ENCODE assay signal across 8 cellular contexts in the genomic region with DNA sequence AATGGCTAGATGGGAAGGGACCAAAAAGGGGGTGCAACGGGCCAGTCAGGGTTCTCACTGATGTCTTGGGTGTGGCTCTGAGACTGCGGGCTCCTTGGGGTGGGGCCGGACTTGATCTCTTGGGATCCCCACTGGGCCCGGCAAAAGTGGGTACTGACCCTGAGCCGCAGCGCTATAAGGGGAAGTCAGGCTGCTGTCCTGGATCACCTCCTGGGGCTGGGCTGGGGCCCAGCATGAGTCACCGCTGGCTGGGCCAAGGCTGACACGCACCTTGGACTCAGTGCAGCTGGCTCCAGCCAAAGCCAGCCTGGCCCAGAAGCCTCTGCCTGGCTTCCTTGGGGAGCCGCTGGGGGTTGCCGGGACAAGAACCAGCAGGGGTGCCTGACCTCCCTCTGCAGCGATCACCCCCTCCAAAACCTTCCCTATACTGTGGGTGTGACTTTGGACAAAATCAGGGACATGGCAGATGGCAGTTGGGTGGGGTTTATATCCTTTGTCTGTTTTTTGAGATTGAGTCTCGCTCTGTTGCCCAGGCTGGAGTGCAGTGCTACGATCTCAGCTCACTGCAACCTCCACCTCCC. TPM values are rescaled to one million over a fixed set of nuclear protein-coding genes. Genes with fewer than 3 reads are reported as not detected.
DNase-seq lines count a peak whose midpoint lies in the region; ATAC-seq, FAIRE-seq and TF ChIP-seq lines count a peak whose summit lies in the region.

No MANE protein-coding gene starts in this region.

- H3K27me3 Mint-ChIP-seq in neural crest cell (ENCODE audit: low read depth): peaks cover 6% of the 10 kb centered on the region

- H4K20me1 ChIP-seq in fibroblast of lung (ENCODE audit: control insufficient read depth, extremely low read depth, insufficient read depth, low read length): no peaks in the 10 kb centered on the region

- no peak overlapping the region for H3K27ac Mint-ChIP-seq in neural crest cell (ENCODE audit: unreplicated experiment)

- peaks cover 41% of the 10 kb centered on the region for H3K79me2 ChIP-seq in fibroblast of lung (ENCODE audit: control insufficient read depth, insufficient read depth, low read length)

- no peak for ATAC-seq in GM19023 (IDR thresholded peaks at IDR 0.05; ENCODE audit: unreplicated experiment)
- no peak for ATAC-seq in HG03460 (IDR thresholded peaks at IDR 0.05; ENCODE audit: unreplicated experiment)

- peaks cover 8% of the 10 kb centered on the region for H3K36me3 Mint-ChIP-seq in neural crest cell (ENCODE audit: low read depth)

- H3K4me3 ChIP-seq in fibroblast of lung (replicated peaks in 1 of 4; ENCODE audit: control extremely low read depth in 1 of 4, insufficient read depth in 1 of 4, low read depth in 3 of 4, low read length in 4 of 4): peak overlapping the region in 2 of 4 experiments; percentile 3 to 12

- peak overlapping the region; percentile 48 for H3K4me2 ChIP-seq in fibroblast of lung (ENCODE audit: extremely low read depth, insufficient read depth, low read length)

- H2AFZ ChIP-seq in fibroblast of lung (ENCODE audit: low read length): no peak overlapping the region

- H3K4me1 Mint-ChIP-seq in neural crest cell: peaks cover 13% of the 10 kb centered on the region

- no peak for TF ChIP-seq CTCF in fibroblast of lung (conservative IDR thresholded peaks at IDR 0.05 in 1 of 2, IDR thresholded peaks at IDR 0.05 in 1 of 2; ENCODE audit: low read depth in 1 of 2, low read length in 2 of 2)
- no peak for TF ChIP-seq CTCF in neural crest cell (conservative IDR thresholded peaks at IDR 0.05)

- no peak for FAIRE-seq in GM19239 (lab: Jason Lieb, UNC)

- H3K4me3 Mint-ChIP-seq in neural crest cell: peak overlapping the region; percentile 41

- H3K4me1 ChIP-seq in fibroblast of lung (ENCODE audit: control insufficient read depth, extremely low read depth, insufficient read depth, low read length): peaks cover 26% of the 10 kb centered on the region

- peak overlapping the region; percentile 62 for H3K27ac ChIP-seq in fibroblast of lung (ENCODE audit: insufficient read depth, low read length)

- no peak overlapping the region for H3K9ac ChIP-seq in fibroblast of lung (ENCODE audit: insufficient read depth, low read length)

- H3K27me3 ChIP-seq in fibroblast of lung (ENCODE audit: control insufficient read depth, insufficient read depth, low read length): no peaks in the 10 kb centered on the region

- H3K9me3 Mint-ChIP-seq in neural crest cell: no peaks in the 10 kb centered on the region

- peaks cover 11% of the 10 kb centered on the region for H3K36me3 ChIP-seq in fibroblast of lung (ENCODE audit: control insufficient read depth, insufficient read depth, low read length)

- DNase-seq in activated T-cell treated with anti-CD3 and anti-CD28 coated beads, Interleukin-2, amount 50 U/mL, for 1 hour: peak; percentile 60
- no peak for DNase-seq in activated T-cell treated with anti-CD3 and anti-CD28 coated beads for 4 hours
- peak; percentile 66 for DNase-seq in T1000 (lab: John Stamatoyannopoulos, UW)
- DNase-seq in fibroblast of lung (ENCODE audit: low read depth in 2 of 2): peak; percentile 86 to 88
- DNase-seq in neural crest cell (ENCODE audit: low read depth, low spot score): no peak
- DNase-seq in GM19239 (ENCODE audit: insufficient read length, low spot score): no peak

- no peaks in the 10 kb centered on the region for H3K9me3 ChIP-seq in fibroblast of lung (ENCODE audit: control insufficient read depth, insufficient read depth, low read depth, low read length)

RNA-seq across cellular contexts. Expression of a gene that starts 0.6 kb away (rescaled TPM):
- total RNA-seq in fibroblast of lung (0.51 and 0.83 TPM in 2 replicates), neural crest cell (2.2 and 2.5 TPM in 2 replicates)
- 0.27 and 0.79 TPM in 2 replicates for polyA plus RNA-seq in fibroblast of lung
- 0.23 and 1.1 TPM in 2 replicates for polyA plus RNA-seq in fibroblast of lung (2012)
- polyA minus RNA-seq in fibroblast of lung (ENCODE audit: low replicate concordance): 3.5 and 7.5 TPM in 2 replicates

RNA-seq across cellular contexts. Expression of a gene that starts 6.6 kb away (rescaled TPM):
- total RNA-seq in fibroblast of lung: 149 and 166 TPM in 2 replicates
- polyA plus RNA-seq in fibroblast of lung: 47.6 and 65.8 TPM in 2 replicates
- 92.1 and 103 TPM in 2 replicates for polyA plus RNA-seq in fibroblast of lung (2012)
- polyA minus RNA-seq in fibroblast of lung (ENCODE audit: low replicate concordance): 15.3 and 34.4 TPM in 2 replicates
- total RNA-seq in neural crest cell: 73.6 and 85.1 TPM in 2 replicates

RNA-seq across cellular contexts. Expression of a gene that starts 48.0 kb away (rescaled TPM):
- total RNA-seq in fibroblast of lung (70.9 and 124 TPM in 2 replicates), neural crest cell (283 and 292 TPM in 2 replicates)
- 50.9 and 97.2 TPM in 2 replicates for polyA plus RNA-seq in fibroblast of lung
- polyA plus RNA-seq in fibroblast of lung (2012): 80.5 and 169 TPM in 2 replicates
- polyA minus RNA-seq in fibroblast of lung (ENCODE audit: low replicate concordance): 12.9 and 24.4 TPM in 2 replicates

RNA-seq across cellular contexts. Expression of a gene that starts 48.6 kb away (rescaled TPM):
- total RNA-seq in fibroblast of lung (1.3 and 2.0 TPM in 2 replicates), neural crest cell (0.09 and 0.25 TPM in 2 replicates)
- 0.09 and 0.35 TPM in 2 replicates for polyA plus RNA-seq in fibroblast of lung
- 0.52 and 1.6 TPM in 2 replicates for polyA plus RNA-seq in fibroblast of lung (2012)
- polyA minus RNA-seq in fibroblast of lung (ENCODE audit: low replicate concordance): not detected in 2 replicates

Comparison
In these comparisons a context has a peak if more than half of its experiments do, and no peak if none do; other contexts are left out.
1. DNase-seq: peak in activated T-cell treated with anti-CD3 and anti-CD28 coated beads, Interleukin-2, amount 50 U/mL, for 1 hour (single experiment), T1000 (single experiment) and fibroblast of lung (2 of 2); none in activated T-cell treated with anti-CD3 and anti-CD28 coated beads for 4 hours (single experiment), neural crest cell (single experiment) and GM19239 (single experiment).